23 cellular contexts compared by ENCODE assay signal in genomic region chr4:114200026-114200425, GRCh38.
"Had no signal": no experiment of that assay in that cellular context is flagged by ENCODE, and none has a peak within 500 bp of the region (broad histone marks: within the 10 kb centered on the region; RNA-seq: fewer than 3 reads in every experiment).

No MANE protein-coding gene starts in this region.

- H3K36me3 ChIP-seq: left lung, lower lobe of right lung, neural progenitor cell, neutrophil, sigmoid colon, spleen, tibial nerve, uterus had no signal

- H3K4me1 ChIP-seq: left lung, lower lobe of right lung, neural progenitor cell, sigmoid colon, spleen, tibial nerve, uterus had no signal

- H2AFZ ChIP-seq: neural progenitor cell had no signal

- DNase-seq: hippocampal formation; kidney glomerular epithelial cell; left cardiac atrium; left lung; lower lobe of right lung; mammary epithelial cell; mesenchymal stem cell; naive B cell; natural killer cell; nephron progenitor cell; occipital lobe; right cardiac atrium; sigmoid colon; small intestine; spleen; stimulated activated CD4-positive, alpha-beta T cell treated with anti-CD3 and anti-CD28 coated beads, Interleukin-4, amount 100 ng/mL, for 24 hours; stimulated activated naive CD4-positive, alpha-beta T cell; substantia nigra; uterus had no signal

- H3K9me3 ChIP-seq: left lung, lower lobe of right lung, neutrophil, spleen, tibial nerve, uterus had no signal

- H3K9ac ChIP-seq: neural progenitor cell had no signal

- ATAC-seq: left cardiac atrium, left lung, lower lobe of right lung, natural killer cell, right cardiac atrium had no signal

- H3K4me3 ChIP-seq: left lung, lower lobe of right lung, neural progenitor cell, sigmoid colon, spleen, tibial nerve, uterus had no signal

- H3K4me2 ChIP-seq: neural progenitor cell had no signal

- H3K27ac ChIP-seq: left lung, lower lobe of right lung, neural progenitor cell, neutrophil, sigmoid colon, spleen, tibial nerve, uterus had no signal

- FAIRE-seq: keratinocyte, small intestine had no signal

- H3K27me3 ChIP-seq: left lung, neural progenitor cell, neutrophil, sigmoid colon, spleen, tibial nerve, uterus had no signal
